8 cellular contexts compared by ENCODE assay signal in genomic region chr2:113890253-113891235, GRCh38. TPM values are rescaled to one million over a fixed set of nuclear protein-coding genes. Genes with fewer than 3 reads are reported as not detected.
DNase-seq lines count a peak whose midpoint lies in the region; ATAC-seq and TF ChIP-seq lines count a peak whose summit lies in the region.

No MANE protein-coding gene starts in this region.

- H3K27ac ChIP-seq in ascending aorta: peak overlapping the region; percentile 99 to 100
- H3K27ac ChIP-seq in sigmoid colon: peak overlapping the region; percentile 94 to 99 (median 98)

- peak overlapping the region; percentile 93 for H3K4me3 ChIP-seq in Jurkat, Clone E6-1 (ENCODE audit: low read length)
- H3K4me3 ChIP-seq in ascending aorta (peak overlapping the region; percentile 94 to 95), sigmoid colon (peak overlapping the region; percentile 69 to 98 (median 90))

- H3K27me3 ChIP-seq in ascending aorta (no peaks in the 10 kb centered on the region), sigmoid colon (no peaks in the 10 kb centered on the region)

- TF ChIP-seq EP300 in sigmoid colon (IDR thresholded peaks at IDR 0.05): no peak

- TF ChIP-seq CTCF in ascending aorta (IDR thresholded peaks at IDR 0.05) (peak in 2 of 3 experiments; percentile 3 to 7), sigmoid colon (IDR thresholded peaks at IDR 0.05) (no peak)

- H3K36me3 ChIP-seq in ascending aorta (no peaks in the 10 kb centered on the region), sigmoid colon (no peaks in the 10 kb centered on the region)

- peak; percentile 32 to 48 for TF ChIP-seq POLR2A in sigmoid colon (IDR thresholded peaks at IDR 0.05)

- intact Hi-C loops in ascending aorta (cut with DNase I) (loop anchor here (1.0 to 10.0 kb wide), 2 partner anchors 134 to 654 kb away; partner anchors contain the start of gene SLC35F5), sigmoid colon (cut with DNase I) (no loop called here)

- H3K4me1 ChIP-seq in ascending aorta: peaks cover 0 to 36% of the 10 kb centered on the region in 2 donors
- peaks cover 0 to 68% (median 57%) of the 10 kb centered on the region in 4 donors for H3K4me1 ChIP-seq in sigmoid colon

- 1% methylated on average over 57 of the region's 57 CpGs for WGBS in sigmoid colon, 2 donors

- peak; percentile 30 for ATAC-seq in GM21526 (IDR thresholded peaks at IDR 0.05; ENCODE audit: low FRiP score, unreplicated experiment)

- DNase-seq in DMS79 treated with DMSO at 0.1 percent for 48 hours (lab: John Stamatoyannopoulos, UW) (peak; percentile 51), T-helper 2 cell (peak; percentile 44 to 91 (median 73)), ascending aorta (ENCODE audit: low spot score in 2 of 2) (peak; percentile 50 to 85), hippocampal formation (lab: John Stamatoyannopoulos, UW) (peak; percentile 49 to 51), sigmoid colon (peak; percentile 85), T1000 (lab: John Stamatoyannopoulos, UW) (no peak)
- DNase-seq in Jurkat, Clone E6-1 (ENCODE audit: low read depth, low spot score): peak; percentile 83

- H3K9me3 ChIP-seq in ascending aorta (no peaks in the 10 kb centered on the region), sigmoid colon (no peaks in the 10 kb centered on the region)

RNA-seq across cellular contexts. Expression of gene ACTR3, which starts 0.7 kb away (rescaled TPM):
- 338 TPM for polyA plus RNA-seq in Jurkat, Clone E6-1 (2012; ENCODE audit: insufficient read depth, insufficient read length)
- 45.4 TPM for total RNA-seq in ascending aorta
- total RNA-seq in sigmoid colon: 100 to 1,000 TPM; 129 to 171 (median 142) TPM
- 100 to 1,000 TPM; 108 to 178 (median 155) TPM for polyA plus RNA-seq in sigmoid colon

Comparison
In these comparisons a context has a peak if more than half of its experiments do, and no peak if none do; other contexts are left out.
1. CTCF ChIP-seq: peak in ascending aorta (2 of 3); none in sigmoid colon (0 of 4).
2. Peak in every context shown above with its lines, with median percentiles within 50 percentile points of each other: H3K4me3 ChIP-seq.